In genomic region chr9:129436751-129437625, GRCh38 we compare ENCODE assay signal across 8 cellular contexts.
DNase-seq lines count a peak whose midpoint lies in the region; ATAC-seq, FAIRE-seq and TF ChIP-seq lines count a peak whose summit lies in the region.

No MANE protein-coding gene starts in this region.

- H3K27ac ChIP-seq in IMR-90 (ENCODE audit: insufficient read depth, low read length), result peak overlapping the region; percentile 51
- H3K27ac ChIP-seq in endothelial cell of umbilical vein (ENCODE audit: insufficient read depth, low read depth, low read length), result no peak overlapping the region
- peak overlapping the region; percentile 95 to 100 (median 95) for H3K27ac ChIP-seq in thyroid gland

- TF ChIP-seq POLR2A in IMR-90 (IDR thresholded peaks at IDR 0.05; ENCODE audit: low read depth, low read length) (no peak), endothelial cell of umbilical vein (IDR thresholded peaks at IDR 0.05; ENCODE audit: low read depth, low read length) (no peak), thyroid gland (IDR thresholded peaks at IDR 0.05) (peak in 1 of 2 donors; percentile 72)

- no peak overlapping the region for H3K56ac ChIP-seq in IMR-90 (ENCODE audit: extremely low read depth, insufficient read depth, low read length)

- no peak overlapping the region for H2BK5ac ChIP-seq in IMR-90 (ENCODE audit: low read depth, low read length, poor library complexity, severe bottlenecking)

- peak overlapping the region; percentile 72 for H3K4ac ChIP-seq in IMR-90 (ENCODE audit: low read depth, low read length)

- H3K9me3 ChIP-seq in IMR-90 (ENCODE audit: control insufficient read depth, insufficient read depth, low read length), result peaks cover 8% of the 10 kb centered on the region
- no peaks in the 10 kb centered on the region for H3K9me3 ChIP-seq in endothelial cell of umbilical vein (replicated peaks; ENCODE audit: control insufficient read depth, insufficient read depth, low read length)
- no peaks in the 10 kb centered on the region for H3K9me3 ChIP-seq in mucosa of descending colon
- H3K9me3 ChIP-seq in thyroid gland, result no peaks in the 10 kb centered on the region

- no peaks in the 10 kb centered on the region for H3K79me1 ChIP-seq in IMR-90 (ENCODE audit: low read depth in 1 of 2, low read length in 2 of 2)

- peak overlapping the region; percentile 82 for H3K4me2 ChIP-seq in IMR-90 (ENCODE audit: low read depth, low read length)
- peak overlapping the region; percentile 51 for H3K4me2 ChIP-seq in endothelial cell of umbilical vein (ENCODE audit: insufficient read depth, low read length)

- H2BK15ac ChIP-seq in IMR-90 (ENCODE audit: low read depth, low read length), result no peak overlapping the region

- DNase-seq in Ammon's horn (ENCODE audit: low spot score), result peak; percentile 64
- DNase-seq in IMR-90, result peak; percentile 57
- peak; percentile 23 to 41 for DNase-seq in activated CD4-positive, alpha-beta T cell treated with anti-CD3 and anti-CD28 coated beads, Interleukin-2, amount 50 U/mL, for 4 hours
- peak; percentile 57 for DNase-seq in endothelial cell of umbilical vein (ENCODE audit: low read depth, low spot score)
- peak in 2 of 3 donors; percentile 60 to 64 for DNase-seq in mucosa of descending colon
- peak; percentile 85 to 86 for DNase-seq in thyroid gland
- no peak for DNase-seq in NCI-H2081 treated with DMSO at 0.1 percent for 48 hours (lab: John Stamatoyannopoulos, UW)

- H4K5ac ChIP-seq in IMR-90 (ENCODE audit: low read depth, low read length), result peak overlapping the region; percentile 13

- no peak overlapping the region for H2BK20ac ChIP-seq in IMR-90 (ENCODE audit: low read depth, low read length)

- dilution Hi-C loops in IMR-90 (cut with HindIII; ENCODE audit: low sequenced_read_pairs, unreplicated experiment), result no loop called here
- dilution Hi-C loops in endothelial cell of umbilical vein (cut with MboI; ENCODE audit: extremely low pct_ligation_motif_present, low sequenced_read_pairs), result no loop called here

- H3K14ac ChIP-seq in IMR-90 (replicated peaks; ENCODE audit: low read depth, low read length), result peak overlapping the region; percentile 43; the same call in 1 of the 2 replicates

- CTCF ChIA-PET in IMR-90 (lab: Yijun Ruan, JAX), result no interaction called here
- CTCF ChIA-PET in endothelial cell of umbilical vein (lab: Charles Lee), result interaction anchor here (0.9 to 1.5 kb wide), 5 partner anchors 14 to 60 kb away, joined by 3 to 7 read pairs (median 5); no protein-coding TSS in a partner anchor

- H4K8ac ChIP-seq in IMR-90 (ENCODE audit: low read depth in 2 of 2, low read length in 2 of 2), result peak overlapping the region in 1 of 2 experiments; percentile 27; a peak in 2 of 4 replicates

- peak overlapping the region; percentile 56 for H3K9ac ChIP-seq in IMR-90 (ENCODE audit: low read depth, low read length)
- H3K9ac ChIP-seq in endothelial cell of umbilical vein (replicated peaks; ENCODE audit: extremely low read depth, insufficient read depth, low read length), result peak overlapping the region; percentile 15

- H2BK120ac ChIP-seq in IMR-90 (ENCODE audit: low read depth, low read length), result peak overlapping the region; percentile 20; the same call in 1 of the 2 replicates

- peak overlapping the region; percentile 85 for H2AFZ ChIP-seq in IMR-90 (replicated peaks; ENCODE audit: low read length, poor library complexity)
- peak overlapping the region; percentile 49 for H2AFZ ChIP-seq in endothelial cell of umbilical vein (ENCODE audit: low read depth, low read length)

- no peaks in the 10 kb centered on the region for H3K9me1 ChIP-seq in IMR-90 (ENCODE audit: insufficient read depth, low read length)
- no peaks in the 10 kb centered on the region for H3K9me1 ChIP-seq in endothelial cell of umbilical vein (replicated peaks; ENCODE audit: control insufficient read depth, extremely low read depth, insufficient read depth, low read length)

- BruUV-seq in IMR-90 (replicated peaks; lab: Mats Ljungman, UMichigan) (no TSS peak), endothelial cell of umbilical vein (replicated peaks; lab: Mats Ljungman, UMichigan) (no TSS peak)

- H3K4me3 ChIP-seq in IMR-90 (ENCODE audit: insufficient read depth, low read depth, low read length), result peak overlapping the region; percentile 51
- H3K4me3 ChIP-seq in endothelial cell of umbilical vein (replicated peaks in 1 of 3; ENCODE audit: insufficient read depth in 1 of 3, low read depth in 1 of 3, low read length in 3 of 3), result peak overlapping the region in 2 of 3 experiments; percentile 34 to 54
- H3K4me3 ChIP-seq in mucosa of descending colon, result no peak overlapping the region
- peak overlapping the region; percentile 5 to 49 (median 37) for H3K4me3 ChIP-seq in thyroid gland (replicated peaks in 1 of 3)

- intact Hi-C loops in IMR-90 (cut with micrococcal nuclease), result no loop called here
- intact Hi-C loops in endothelial cell of umbilical vein (cut with micrococcal nuclease), result no loop called here
- intact Hi-C loops in mucosa of descending colon (cut with DNase I, micrococcal nuclease), result no loop called here
- intact Hi-C loops in thyroid gland (cut with DNase I), result no loop called here

- ATAC-seq in IMR-90 (ENCODE audit: low read depth), result peak; percentile 89
- ATAC-seq in mucosa of descending colon, result peak; percentile 57
- no peak for ATAC-seq in GM21515 (IDR thresholded peaks at IDR 0.05; ENCODE audit: unreplicated experiment)

- peak overlapping the region; percentile 39 for H3K18ac ChIP-seq in IMR-90 (ENCODE audit: low read depth, low read length)

- TF ChIP-seq CTCF in IMR-90 (conservative IDR thresholded peaks at IDR 0.05; ENCODE audit: low read depth, low read length) (no peak), endothelial cell of umbilical vein (IDR thresholded peaks at IDR 0.05; ENCODE audit: extremely low read depth in 1 of 2, insufficient read depth in 1 of 2, low read depth in 1 of 2, low read length in 2 of 2) (no peak), mucosa of descending colon (IDR thresholded peaks at IDR 0.05) (no peak), thyroid gland (IDR thresholded peaks at IDR 0.05) (no peak)

- no peaks in the 10 kb centered on the region for H3K36me3 ChIP-seq in IMR-90 (ENCODE audit: control insufficient read depth, insufficient read depth, low read length)
- H3K36me3 ChIP-seq in endothelial cell of umbilical vein (ENCODE audit: control insufficient read depth in 2 of 2, extremely low read depth in 1 of 2, insufficient read depth in 2 of 2, low read length in 2 of 2), result no peaks in the 10 kb centered on the region
- H3K36me3 ChIP-seq in mucosa of descending colon (ENCODE audit: low read depth), result no peaks in the 10 kb centered on the region
- no peaks in the 10 kb centered on the region for H3K36me3 ChIP-seq in thyroid gland

- peak overlapping the region; percentile 21 for H3K23ac ChIP-seq in IMR-90 (ENCODE audit: low read depth, low read length)

- no peaks in the 10 kb centered on the region for H3K79me2 ChIP-seq in endothelial cell of umbilical vein (ENCODE audit: control insufficient read depth, insufficient read depth, low read length)

- H4K91ac ChIP-seq in IMR-90 (ENCODE audit: insufficient read depth, low read depth, low read length), result no peak overlapping the region; the same call in 1 of the 2 replicates

- POLR2A ChIA-PET in IMR-90 (lab: Charles Lee; ENCODE audit: unreplicated experiment) (no interaction called here), endothelial cell of umbilical vein (lab: Charles Lee) (interaction anchor here (0.6 to 0.7 kb wide), 2 partner anchors 10 to 23 kb away, joined by 4 read pairs; no protein-coding TSS in a partner anchor)

- H3K4me1 ChIP-seq in IMR-90 (ENCODE audit: control insufficient read depth, insufficient read depth, low read length) (peaks cover 11% of the 10 kb centered on the region; the same call in 1 of the 2 replicates), endothelial cell of umbilical vein (ENCODE audit: control insufficient read depth, extremely low read depth, insufficient read depth, low read length) (no peaks in the 10 kb centered on the region), mucosa of descending colon (ENCODE audit: low read depth) (peaks cover 17% of the 10 kb centered on the region), thyroid gland (peaks cover 26 to 50% of the 10 kb centered on the region in 2 donors)

- FAIRE-seq in endothelial cell of umbilical vein (lab: Jason Lieb, UNC), result no peak

- H3K27me3 ChIP-seq in IMR-90 (ENCODE audit: control insufficient read depth, insufficient read depth, low read length), result peaks cover 13% of the 10 kb centered on the region; the same call in 1 of the 2 replicates
- peaks cover 24 to 32% of the 10 kb centered on the region in 2 experiments for H3K27me3 ChIP-seq in endothelial cell of umbilical vein (ENCODE audit: control insufficient read depth in 2 of 2, insufficient read depth in 2 of 2, low read length in 2 of 2)
- H3K27me3 ChIP-seq in thyroid gland, result no peaks in the 10 kb centered on the region

- H2AK9ac ChIP-seq in IMR-90 (replicated peaks; ENCODE audit: low read depth, low read length, poor library complexity), result peak overlapping the region; percentile 80

- WGBS in IMR-90 (ENCODE audit: extremely low coverage in 2 of 2, insufficient read length in 1 of 2), 2 experiments, result 5% methylated on average over 28 of the region's 78 CpGs; no CpG with 5 or more reads in 1 of the 2 experiments
- 2 to 3% methylated on average over 61 to 72 of the region's 78 CpGs for WGBS in thyroid gland, 2 donors

- H4K20me1 ChIP-seq in IMR-90 (ENCODE audit: insufficient read depth, low read length) (no peaks in the 10 kb centered on the region), endothelial cell of umbilical vein (replicated peaks; ENCODE audit: control insufficient read depth, extremely low read depth, insufficient read depth, low read length) (no peaks in the 10 kb centered on the region)

- no peak; the same call in 1 of the 2 replicates for TF ChIP-seq RAD21 in IMR-90 (IDR thresholded peaks at IDR 0.05; ENCODE audit: low read length)

- peak overlapping the region; percentile 18; the same call in 1 of the 2 replicates for H2AK5ac ChIP-seq in IMR-90 (ENCODE audit: low read depth, low read length)

- in situ Hi-C loops in IMR-90 (cut with MboI; ENCODE audit: low sequenced_read_pairs), result no loop called here

TF ChIP-seq in IMR-90, 13 proteins besides CTCF, POLR2A, EP300 and RAD21 (continues in another document):
- TF ChIP-seq BHLHE40 (IDR thresholded peaks at IDR 0.05; ENCODE audit: low read depth, low read length), result peak; percentile 73
- no peak for TF ChIP-seq SMC3 (IDR thresholded peaks at IDR 0.05; ENCODE audit: low read depth, low read length)
- no peak for TF ChIP-seq MAFK (IDR thresholded peaks at IDR 0.05; ENCODE audit: low read depth, low read length)

TF ChIP-seq in endothelial cell of umbilical vein, 7 proteins besides CTCF, POLR2A, EP300 and RAD21:
- TF ChIP-seq EZH2 (IDR thresholded peaks at IDR 0.05; ENCODE audit: borderline replicate concordance, low read depth, low read length, severe bottlenecking) (peak; percentile 84), POLR2AphosphoS5 (IDR thresholded peaks at IDR 0.05; ENCODE audit: insufficient read depth, low read depth, low read length) (no peak)
